ENCODE assay signal across 7 cellular contexts in genomic region chr14:35895256-35895655, GRCh38.
"Had no signal": no experiment of that assay in that cellular context is flagged by ENCODE, and none has a peak within 500 bp of the region (broad histone marks: within the 10 kb centered on the region; RNA-seq: fewer than 3 reads in every experiment).

No MANE protein-coding gene starts in this region.

- H2AFZ ChIP-seq: GM23338 had no signal

- H3K4me3 ChIP-seq: GM23338 had no signal

- FAIRE-seq: H1, H54 had no signal

- H3K27ac ChIP-seq: HL-60 had no signal

- DNase-seq: H9, HCEC 1CT, KG1 had no signal

- ATAC-seq: GM23338 had no signal

- H3K4me2 ChIP-seq: GM23338 had no signal
